Comparison of ENCODE assay signal across 15 cellular contexts in genomic region chr16:69839240-69839688, GRCh38.
DNase-seq lines count a peak whose midpoint lies in the region; ATAC-seq and TF ChIP-seq lines count a peak whose summit lies in the region.
"Had no signal": no experiment of that assay in that cellular context is flagged by ENCODE, and none has a peak within 500 bp of the region (broad histone marks: within the 10 kb centered on the region; RNA-seq: fewer than 3 reads in every experiment).

No MANE protein-coding gene starts in this region.

- H3K4me1 ChIP-seq in esophagus squamous epithelium: peaks cover 0 to 30% (median 0%) of the 10 kb centered on the region in 3 donors
- H3K4me1 ChIP-seq in lower lobe of right lung: peaks cover 35% of the 10 kb centered on the region
- H3K4me1 ChIP-seq in stomach smooth muscle (ENCODE audit: control insufficient read depth, insufficient read depth, low read length): peaks cover 22% of the 10 kb centered on the region
- H3K4me1 ChIP-seq: parathyroid adenoma had no signal

- 43 to 44% methylated on average over 2 of the region's 2 CpGs for WGBS in esophagus squamous epithelium, 2 donors

- no peaks in the 10 kb centered on the region for H3K27me3 ChIP-seq in esophagus squamous epithelium
- H3K27me3 ChIP-seq in lower lobe of right lung (ENCODE audit: low read depth): no peaks in the 10 kb centered on the region
- H3K27me3 ChIP-seq in stomach smooth muscle (ENCODE audit: control insufficient read depth in 1 of 2, insufficient read depth in 2 of 2, low read length in 2 of 2): no peaks in the 10 kb centered on the region
- no peaks in the 10 kb centered on the region for H3K27me3 ChIP-seq in MG63

- H3K36me3 ChIP-seq in esophagus squamous epithelium (peaks cover 0 to 55% (median 4%) of the 10 kb centered on the region in 3 donors), lower lobe of right lung (peaks cover 43% of the 10 kb centered on the region), stomach smooth muscle (ENCODE audit: control insufficient read depth in 2 of 2, insufficient read depth in 2 of 2, low read length in 2 of 2) (peaks cover 0 to 5% of the 10 kb centered on the region in 2 donors), MG63 (no peaks in the 10 kb centered on the region)

- no peak overlapping the region for H3K9ac ChIP-seq in stomach smooth muscle (ENCODE audit: low read length in 2 of 2)
- H3K9ac ChIP-seq: parathyroid adenoma had no signal

- intact Hi-C loops in esophagus squamous epithelium (cut with DNase I) (no loop called here), lower lobe of right lung (cut with DNase I) (no loop called here)

- no peak for TF ChIP-seq POLR2A in esophagus squamous epithelium (IDR thresholded peaks at IDR 0.05)

- H3K27ac ChIP-seq in esophagus squamous epithelium (peak overlapping the region in 3 of 4 donors; percentile 56 to 68 (median 59)), lower lobe of right lung (peak overlapping the region; percentile 28), stomach smooth muscle (ENCODE audit: low read length) (peak overlapping the region; percentile 41)
- H3K27ac ChIP-seq: parathyroid adenoma, SK-N-MC had no signal

- DNase-seq in NCI-H69 (lab: John Stamatoyannopoulos, UW) (peak; percentile 29), esophagus squamous epithelium (lab: John Stamatoyannopoulos, UW) (no peak), lower lobe of right lung (no peak), MG63 (no peak), iPS-NIHi7 (ENCODE audit: extremely low spot score) (no peak)
- DNase-seq in activated effector memory CD4-positive, alpha-beta T cell treated with Interleukin-2 at 50 U/mL for 16 hours: no peak
- DNase-seq: activated B cell treated with CpG ODN at 0.5 μM for 24 hours; effector memory CD4-positive, alpha-beta T cell; NCI-H2081; stimulated activated CD4-positive, alpha-beta T cell treated with anti-CD3 and anti-CD28 coated beads, Interleukin-2, amount 100 ng/mL, for 48 hours had no signal

- ATAC-seq in lower lobe of right lung: peak; percentile 50 to 62
- no peak for ATAC-seq in HG03354 (IDR thresholded peaks at IDR 0.05; ENCODE audit: poor library complexity, severe bottlenecking, unreplicated experiment)
- ATAC-seq: stimulated activated memory B cell treated with anti-CD40 and anti-IgM and Interleukin-4, amounts not matched to agents 10 μg/mL and 1 μg/mL and 100 μg/mL, for 72 hours had no signal

- TF ChIP-seq CTCF in esophagus squamous epithelium (IDR thresholded peaks at IDR 0.05): no peak
- TF ChIP-seq CTCF in lower lobe of right lung (IDR thresholded peaks at IDR 0.05): no peak

- H3K9me3 ChIP-seq in esophagus squamous epithelium (no peaks in the 10 kb centered on the region), lower lobe of right lung (no peaks in the 10 kb centered on the region), stomach smooth muscle (ENCODE audit: control insufficient read depth in 2 of 2, low read length in 2 of 2) (no peaks in the 10 kb centered on the region), MG63 (no peaks in the 10 kb centered on the region)

- H3K4me3 ChIP-seq in esophagus squamous epithelium (no peak overlapping the region), lower lobe of right lung (no peak overlapping the region), stomach smooth muscle (ENCODE audit: low read length in 2 of 2) (no peak overlapping the region), MG63 (no peak overlapping the region)
- H3K4me3 ChIP-seq: SK-N-MC had no signal
